In the genomic region with DNA sequence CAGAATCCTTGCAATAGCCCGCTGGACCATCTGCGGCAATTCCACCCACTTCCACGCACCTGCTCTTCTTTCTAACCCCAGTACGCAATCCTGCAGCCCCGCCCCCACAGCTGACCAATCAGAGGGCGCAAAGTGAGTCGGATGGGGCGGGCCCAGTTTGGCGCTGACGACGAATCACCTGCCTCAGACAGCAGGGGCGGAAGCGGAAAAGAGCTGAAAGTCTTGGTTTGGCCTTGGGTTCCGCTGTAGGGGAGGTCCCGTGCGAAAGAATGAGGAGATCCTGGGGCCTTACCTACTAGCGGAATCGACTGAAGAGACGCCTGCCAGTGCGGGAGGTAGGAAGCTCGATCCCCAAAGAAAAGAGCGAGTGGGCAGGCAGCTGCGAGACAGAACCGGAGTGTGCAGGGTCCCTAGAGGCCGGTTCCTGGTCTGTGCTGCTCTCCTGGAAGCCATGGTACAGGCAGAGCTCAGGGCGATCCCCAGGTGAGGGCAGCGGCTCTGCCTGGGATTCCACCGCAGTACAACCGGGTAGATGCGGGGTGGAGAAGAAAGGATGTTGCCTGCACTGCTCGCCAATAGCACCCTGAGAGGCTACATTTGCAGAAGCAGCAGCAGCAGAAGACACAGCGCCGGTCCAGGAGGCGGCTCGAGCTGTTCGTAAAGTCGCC, we compare ENCODE assay signal across 8 cellular contexts. TPM values are rescaled to one million over a fixed set of nuclear protein-coding genes. Genes with fewer than 3 reads are reported as not detected.
DNase-seq lines count a peak whose midpoint lies in the region; ATAC-seq and TF ChIP-seq lines count a peak whose summit lies in the region.

Gene TMEM184C (plus strand): TSS at position 225 of the 668 bp plus-strand sequence. CDS start 560 bp downstream, outside the sequence.

- H3K4me3 ChIP-seq in GM12864 (ENCODE audit: low read depth, low read length), result peak within 1 kb of the TSS; percentile 70
- peak within 1 kb of the TSS; percentile 80 for H3K4me3 ChIP-seq in ovary
- peak within 1 kb of the TSS; percentile 54 to 86 (median 75) for H3K4me3 ChIP-seq in thyroid gland (replicated peaks in 1 of 3)

- peak; percentile 92 for DNase-seq in GM12864 (ENCODE audit: low read depth)
- peak; percentile 92 to 98 (median 98) for DNase-seq in NCI-H1417 (lab: John Stamatoyannopoulos, UW)
- peak; percentile 77 to 87 for DNase-seq in SW 1271 (lab: John Stamatoyannopoulos, UW)
- peak; percentile 97 for DNase-seq in activated naive CD8-positive, alpha-beta T cell treated with anti-CD3 and anti-CD28 coated beads, Interleukin-2, amount 50 U/mL, for 16 hours (ENCODE audit: low read depth, low spot score)
- DNase-seq in Right ventricle myocardium inferior (ENCODE audit: missing footprints), result peak; percentile 100
- DNase-seq in ovary, result peak; percentile 98 to 99 (median 99)
- peak; percentile 99 to 100 for DNase-seq in thyroid gland

- H3K4me1 ChIP-seq in ovary (ENCODE audit: insufficient read depth) (peaks cover 14% of the 10 kb centered on the region), thyroid gland (peaks cover 22 to 37% of the 10 kb centered on the region in 2 donors)

- H3K9me3 ChIP-seq in ovary, result no peaks in the 10 kb centered on the region
- H3K9me3 ChIP-seq in thyroid gland, result no peaks in the 10 kb centered on the region

- ATAC-seq in HG02759 (IDR thresholded peaks at IDR 0.05; ENCODE audit: unreplicated experiment) (peak; percentile 100), Right ventricle myocardium inferior (peak; percentile 99)

- H3K27me3 ChIP-seq in ovary, result no peaks in the 10 kb centered on the region
- H3K27me3 ChIP-seq in thyroid gland, result no peaks in the 10 kb centered on the region

- no peaks in the 10 kb centered on the region for H3K36me3 ChIP-seq in ovary
- H3K36me3 ChIP-seq in thyroid gland, result no peaks in the 10 kb centered on the region

- no peak for TF ChIP-seq EP300 in ovary (IDR thresholded peaks at IDR 0.05)

- intact Hi-C loops in Right ventricle myocardium inferior (cut with DNase I) (no loop called here), ovary (cut with DNase I) (no loop called here), thyroid gland (cut with DNase I) (no loop called here)

- no peak for TF ChIP-seq CTCF in GM12864 (IDR thresholded peaks at IDR 0.05; ENCODE audit: low read depth, low read length, missing control alignments)
- peak in 1 of 3 donors; percentile 24 for TF ChIP-seq CTCF in ovary (IDR thresholded peaks at IDR 0.05)
- peak in 2 of 6 experiments; percentile 24 to 28 for TF ChIP-seq CTCF in thyroid gland (IDR thresholded peaks at IDR 0.05)

- H3K27ac ChIP-seq in ovary (peak within 1 kb of the TSS; percentile 1 to 61), thyroid gland (peak within 1 kb of the TSS; percentile 71 to 90 (median 85))

- TF ChIP-seq POLR2A in ovary (IDR thresholded peaks at IDR 0.05) (peak; percentile 71), thyroid gland (IDR thresholded peaks at IDR 0.05) (peak in 1 of 2 donors; percentile 94)

- WGBS in ovary, 3 donors, result 0% methylated on average over 37 of the region's 37 CpGs
- 0% methylated on average over 32 to 36 of the region's 37 CpGs for WGBS in thyroid gland, 2 donors

RNA-seq across cellular contexts. Expression of gene TMEM184C, which starts in this region (rescaled TPM):
- total RNA-seq in Right ventricle myocardium inferior (26.4 TPM), ovary (10 to 100 TPM; 19.0 to 32.0 (median 27.6) TPM), thyroid gland (10 to 100 TPM; 69.6 to 98.5 (median 82.5) TPM)
- polyA plus RNA-seq in ovary, result 10 to 100 TPM; 12.9 to 31.8 TPM

Comparison
In these comparisons a context has a peak if more than half of its experiments do, and no peak if none do; other contexts are left out.
1. Peak in every context shown above with its lines: DNase-seq, ATAC-seq, H3K4me3 ChIP-seq and H3K27ac ChIP-seq.